32 cellular contexts compared by ENCODE assay signal in the genomic region with DNA sequence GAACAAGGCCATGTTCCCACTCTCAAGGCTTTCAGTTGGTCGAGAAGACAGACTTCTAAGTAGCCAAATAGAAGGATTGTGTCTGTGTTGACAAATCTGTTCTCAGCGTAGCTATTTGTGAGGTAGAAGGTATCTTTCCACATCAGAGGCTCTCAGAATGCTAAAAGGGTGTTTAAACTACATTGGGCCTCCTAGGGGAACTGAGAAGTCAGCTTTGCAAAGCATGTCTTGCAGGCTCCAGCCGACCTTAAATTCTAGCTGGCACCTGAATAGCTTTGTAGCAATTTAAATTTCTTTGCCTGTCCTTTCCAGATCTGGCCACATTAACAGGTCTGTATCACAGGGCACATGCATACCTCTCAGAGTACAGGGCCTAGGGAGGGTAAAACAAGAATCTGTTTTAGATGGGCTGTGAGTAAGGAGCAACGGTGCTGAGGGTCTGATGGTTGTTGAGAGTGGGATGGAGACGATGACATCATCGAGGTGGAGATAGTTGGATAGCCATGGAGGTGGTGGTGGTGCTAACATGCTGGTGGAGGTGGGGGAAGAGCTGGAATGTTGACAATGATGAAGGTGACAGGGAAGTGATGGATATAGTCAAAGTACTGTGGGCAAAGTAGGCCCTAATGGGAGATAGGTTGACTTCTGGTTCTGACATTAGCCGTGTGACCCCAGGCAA. TPM values are rescaled to one million over a fixed set of nuclear protein-coding genes. Genes with fewer than 3 reads are reported as not detected.
"Had no signal": no experiment of that assay in that cellular context is flagged by ENCODE, and none has a peak within 500 bp of the region (broad histone marks: within the 10 kb centered on the region; RNA-seq: fewer than 3 reads in every experiment).

No MANE protein-coding gene starts in this region.

- DNase-seq: colonic mucosa; effector CD8-positive, alpha-beta T cell; foreskin fibroblast; gastrocnemius medialis; head of caudate nucleus; left ventricle myocardium superior; mesenchymal stem cell; midbrain; naive thymus-derived CD4-positive, alpha-beta T cell; sigmoid colon; stimulated activated CD4-positive, alpha-beta T cell treated with anti-CD3 and anti-CD28 coated beads, Interleukin-2, amount 100 ng/mL, for 24 hours; stimulated activated CD4-positive, alpha-beta T cell treated with anti-CD3 and anti-CD28 coated beads, Interleukin-4, amount 100 ng/mL, for 24 hours; uterus had no signal

- H3K27ac Mint-ChIP-seq: dendritic cell treated with granulocyte-macrophage colony-stimulating factor and Interleukin-4, amounts not matched to agents 40 ng/mL and 50 ng/mL, for 4 days; endodermal cell; naive thymus-derived CD4-positive, alpha-beta T cell; nephron; neural progenitor cell; progenitor cell of endocrine pancreas; stimulated activated effector memory CD8-positive, alpha-beta T cell treated with anti-CD3 and anti-CD28 coated beads, Interleukin-12 subunit alpha, Interleukin-12 subunit beta, amount 100 ng/mL, for 72 hours; stimulated activated naive CD8-positive, alpha-beta T cell treated with anti-CD3 and anti-CD28 coated beads, Interleukin-15, Interleukin-2, amounts not matched to agents 100 ng/mL and 50 ng/mL, for 24 hours had no signal

- H3K27ac ChIP-seq: colonic mucosa, epithelial cell of prostate, gastrocnemius medialis, neural progenitor cell, parathyroid adenoma, sigmoid colon, thoracic aorta, tibial nerve, upper lobe of left lung, uterus had no signal

- H3K27me3 ChIP-seq: colonic mucosa, uterus had no signal

- H2AFZ ChIP-seq: neural progenitor cell, parathyroid adenoma had no signal

- H3K9me3 Mint-ChIP-seq: dendritic cell treated with granulocyte-macrophage colony-stimulating factor and Interleukin-4, amounts not matched to agents 40 ng/mL and 50 ng/mL, for 4 days; endodermal cell; nephron; neural progenitor cell; stimulated activated effector memory CD8-positive, alpha-beta T cell treated with anti-CD3 and anti-CD28 coated beads, Interleukin-12 subunit alpha, Interleukin-12 subunit beta, amount 100 ng/mL, for 72 hours; stimulated activated naive CD8-positive, alpha-beta T cell treated with anti-CD3 and anti-CD28 coated beads, Interleukin-15, Interleukin-2, amounts not matched to agents 100 ng/mL and 50 ng/mL, for 24 hours had no signal

- H3K4me3 Mint-ChIP-seq: dendritic cell treated with granulocyte-macrophage colony-stimulating factor and Interleukin-4, amounts not matched to agents 40 ng/mL and 50 ng/mL, for 4 days; endodermal cell; naive thymus-derived CD4-positive, alpha-beta T cell; nephron; neural progenitor cell; stimulated activated effector memory CD8-positive, alpha-beta T cell treated with anti-CD3 and anti-CD28 coated beads, Interleukin-12 subunit alpha, Interleukin-12 subunit beta, amount 100 ng/mL, for 72 hours; stimulated activated naive CD8-positive, alpha-beta T cell treated with anti-CD3 and anti-CD28 coated beads, Interleukin-15, Interleukin-2, amounts not matched to agents 100 ng/mL and 50 ng/mL, for 24 hours had no signal

- ATAC-seq: esophagus mucosa; gastrocnemius medialis; left ventricle myocardium superior; naive thymus-derived CD4-positive, alpha-beta T cell; stimulated activated effector memory CD8-positive, alpha-beta T cell treated with anti-CD3 and anti-CD28 coated beads, Interleukin-12 subunit alpha, Interleukin-12 subunit beta, amount 100 ng/mL, for 72 hours had no signal

- H3K9ac ChIP-seq: neural progenitor cell, parathyroid adenoma had no signal

- H3K36me3 ChIP-seq: colonic mucosa, gastrocnemius medialis, neural progenitor cell, sigmoid colon, thoracic aorta, tibial nerve, upper lobe of left lung, uterus had no signal

- H3K4me1 Mint-ChIP-seq: nephron had no signal

- H3K4me2 ChIP-seq: neural progenitor cell had no signal

- H3K79me2 ChIP-seq: parathyroid adenoma had no signal

- H3K9me3 ChIP-seq: colonic mucosa, gastrocnemius medialis, sigmoid colon, thoracic aorta, tibial nerve, upper lobe of left lung, uterus had no signal

- H3K4me3 ChIP-seq: colonic mucosa, gastrocnemius medialis, lung, neural progenitor cell, sigmoid colon, thoracic aorta, tibial nerve, upper lobe of left lung, uterus had no signal

- FAIRE-seq: keratinocyte had no signal

- H3K4me1 ChIP-seq: colonic mucosa, gastrocnemius medialis, parathyroid adenoma, sigmoid colon, tibial nerve, upper lobe of left lung, uterus had no signal

RNA-seq across cellular contexts. Expression of a gene that starts 17.0 kb away (rescaled TPM):
- total RNA-seq: colonic mucosa; esophagus mucosa; gastrocnemius medialis; glomerular endothelial cell; left ventricle myocardium superior; mucosa of gallbladder; naive thymus-derived CD4-positive, alpha-beta T cell; osteoblast; progenitor cell of endocrine pancreas; sigmoid colon; skeletal muscle tissue; thoracic aorta; tibial nerve; upper lobe of left lung had no signal
- polyA plus RNA-seq: keratinocyte; naive thymus-derived CD4-positive, alpha-beta T cell; sigmoid colon had no signal
